ENCODE assay signal across 8 cellular contexts in genomic region chr4:153522800-153523089, GRCh38. TPM values are rescaled to one million over a fixed set of nuclear protein-coding genes. Genes with fewer than 3 reads are reported as not detected.
A peak's percentile ranks its signal among the peaks of the same experiment; 100 is the strongest.
DNase-seq lines count a peak whose midpoint lies in the region; ATAC-seq, FAIRE-seq and TF ChIP-seq lines count a peak whose summit lies in the region.

No MANE protein-coding gene starts in this region.

- TF ChIP-seq CTCF in neural progenitor cell (IDR thresholded peaks at IDR 0.05) (no peak), nephron progenitor cell (IDR thresholded peaks at IDR 0.05) (no peak), vagina (IDR thresholded peaks at IDR 0.05) (no peak)

- peaks cover 88% of the 10 kb centered on the region for H3K4me1 Mint-ChIP-seq in T-helper 2 cell treated with Interferon-gamma antibody and Interleukin-4, amounts not matched to agents 5 μg/mL and 100 μg/mL, for 36 hours (ENCODE audit: low read depth)
- H3K4me1 Mint-ChIP-seq in neural progenitor cell (peaks cover 45% of the 10 kb centered on the region), nephron progenitor cell (peaks cover 65% of the 10 kb centered on the region)

- H3K4me2 ChIP-seq in neural progenitor cell: no peak overlapping the region

- H3K27me3 ChIP-seq in neural progenitor cell (no peaks in the 10 kb centered on the region), vagina (no peaks in the 10 kb centered on the region)

- H3F3A ChIP-seq in neural progenitor cell (ENCODE audit: low read depth): peaks cover 18% of the 10 kb centered on the region

- TF ChIP-seq POLR2A in vagina (IDR thresholded peaks at IDR 0.05): no peak

- peak overlapping the region; percentile 91 for H3K27ac Mint-ChIP-seq in T-helper 2 cell treated with Interferon-gamma antibody and Interleukin-4, amounts not matched to agents 5 μg/mL and 100 μg/mL, for 36 hours
- H3K27ac Mint-ChIP-seq in neural progenitor cell (no peak overlapping the region), nephron progenitor cell (no peak overlapping the region)

- H3K79me2 ChIP-seq in neural progenitor cell (ENCODE audit: low read depth): peaks cover 20% of the 10 kb centered on the region

- no peak overlapping the region for H3K27ac ChIP-seq in neural progenitor cell
- H3K27ac ChIP-seq in vagina: no peak overlapping the region

- no peak overlapping the region for H3K9ac ChIP-seq in neural progenitor cell

- DNase-seq in GM18507 (ENCODE audit: extremely low spot score, insufficient read length, low read depth): no peak
- peak; percentile 79 for DNase-seq in T-helper 2 cell treated with Interferon-gamma antibody and Interleukin-4, amounts not matched to agents 5 μg/mL and 100 μg/mL, for 36 hours (ENCODE audit: low spot score)
- DNase-seq in neural progenitor cell (ENCODE audit: low spot score): no peak
- DNase-seq in nephron progenitor cell: no peak
- no peak for DNase-seq in vagina (ENCODE audit: extremely low spot score in 2 of 2)
- DNase-seq in cerebellar cortex (ENCODE audit: low spot score): no peak
- DNase-seq in NCI-H69 (lab: John Stamatoyannopoulos, UW): no peak

- H3K4me3 ChIP-seq in neural progenitor cell (no peak overlapping the region), vagina (no peak overlapping the region)

- FAIRE-seq in GM18507 (lab: Jason Lieb, UNC): peak; percentile 95

- H3K27me3 Mint-ChIP-seq in T-helper 2 cell treated with Interferon-gamma antibody and Interleukin-4, amounts not matched to agents 5 μg/mL and 100 μg/mL, for 36 hours (ENCODE audit: low read depth): no peaks in the 10 kb centered on the region
- H3K27me3 Mint-ChIP-seq in neural progenitor cell (ENCODE audit: insufficient read depth, low read depth) (no peaks in the 10 kb centered on the region), nephron progenitor cell (ENCODE audit: low read depth, poor library complexity) (peaks cover 2% of the 10 kb centered on the region)

- intact Hi-C loops in vagina (cut with DNase I): no loop called here

- H3K9me3 ChIP-seq in neural progenitor cell (ENCODE audit: low read depth) (no peaks in the 10 kb centered on the region), vagina (no peaks in the 10 kb centered on the region)

- H3K4me1 ChIP-seq in neural progenitor cell: peaks cover 30% of the 10 kb centered on the region
- peaks cover 17% of the 10 kb centered on the region for H3K4me1 ChIP-seq in vagina

- H3K9me3 Mint-ChIP-seq in T-helper 2 cell treated with Interferon-gamma antibody and Interleukin-4, amounts not matched to agents 5 μg/mL and 100 μg/mL, for 36 hours: no peaks in the 10 kb centered on the region
- H3K9me3 Mint-ChIP-seq in neural progenitor cell: peaks cover 8% of the 10 kb centered on the region
- peaks cover 6% of the 10 kb centered on the region for H3K9me3 Mint-ChIP-seq in nephron progenitor cell

- no peak overlapping the region for H2AFZ ChIP-seq in neural progenitor cell (replicated peaks)

- no peaks in the 10 kb centered on the region for H4K20me1 ChIP-seq in neural progenitor cell (ENCODE audit: low read depth)

- H3K4me3 Mint-ChIP-seq in T-helper 2 cell treated with Interferon-gamma antibody and Interleukin-4, amounts not matched to agents 5 μg/mL and 100 μg/mL, for 36 hours: peak overlapping the region; percentile 68
- H3K4me3 Mint-ChIP-seq in neural progenitor cell (peak overlapping the region; percentile 21), nephron progenitor cell (no peak overlapping the region)

- peak; percentile 63 for ATAC-seq in HG02678 (IDR thresholded peaks at IDR 0.05; ENCODE audit: unreplicated experiment)

- H3K36me3 ChIP-seq in neural progenitor cell: no peaks in the 10 kb centered on the region
- no peaks in the 10 kb centered on the region for H3K36me3 ChIP-seq in vagina

- peaks cover 29% of the 10 kb centered on the region for H3K36me3 Mint-ChIP-seq in T-helper 2 cell treated with Interferon-gamma antibody and Interleukin-4, amounts not matched to agents 5 μg/mL and 100 μg/mL, for 36 hours (ENCODE audit: low read depth)
- H3K36me3 Mint-ChIP-seq in neural progenitor cell (peaks cover 5% of the 10 kb centered on the region), nephron progenitor cell (ENCODE audit: low read depth) (peaks cover 23% of the 10 kb centered on the region)

RNA-seq across cellular contexts. Expression of gene TMEM131L, which starts 56.6 kb away (rescaled TPM):
- total RNA-seq in neural progenitor cell (ENCODE audit: low replicate concordance): 13.7 and 14.8 TPM in 2 replicates
- 17.7 TPM for total RNA-seq in vagina
